Comparison of ENCODE assay signal across 8 cellular contexts in the genomic region with DNA sequence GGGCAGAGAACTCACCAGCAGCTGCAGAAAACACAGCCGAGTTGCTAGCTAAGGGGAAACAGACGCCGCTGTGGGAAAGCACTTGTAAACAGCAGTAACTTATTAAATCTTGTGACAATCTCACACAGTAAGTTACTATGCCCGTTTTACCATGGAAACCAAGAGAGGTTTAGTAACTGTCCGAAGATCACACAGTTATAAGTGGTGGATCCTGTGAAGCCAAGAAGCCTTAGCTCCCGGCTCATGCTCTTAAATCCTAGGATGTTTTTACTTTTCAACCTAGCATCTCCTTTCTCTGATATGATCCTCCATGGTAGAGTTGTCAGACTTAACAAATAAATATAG.
DNase-seq lines count a peak whose midpoint lies in the region; ATAC-seq and TF ChIP-seq lines count a peak whose summit lies in the region.
"Had no signal": no experiment of that assay in that cellular context is flagged by ENCODE, and none has a peak within 500 bp of the region (broad histone marks: within the 10 kb centered on the region; RNA-seq: fewer than 3 reads in every experiment).

No MANE protein-coding gene starts in this region.

- DNase-seq in HL-60 (ENCODE audit: low read depth in 1 of 2, low spot score in 1 of 2), result no peak
- no peak for DNase-seq in adipocyte (ENCODE audit: low read depth)
- no peak for DNase-seq in stimulated activated effector memory CD8-positive, alpha-beta T cell treated with anti-CD3 and anti-CD28 coated beads, Interleukin-12 subunit alpha, Interleukin-12 subunit beta, amount 100 ng/mL, for 72 hours (ENCODE audit: low spot score in 2 of 2)
- no peak for DNase-seq in NCI-H774 (lab: John Stamatoyannopoulos, UW)
- no peak for DNase-seq in substantia nigra (lab: John Stamatoyannopoulos, UW)
- DNase-seq: NCI-H187 treated with DMSO at 0.1 percent for 48 hours had no signal

- H3K9ac ChIP-seq in adipocyte (ENCODE audit: low read length), result no peak overlapping the region
- H3K9ac ChIP-seq in iPS-18a (ENCODE audit: low read length), result no peak overlapping the region

- no peaks in the 10 kb centered on the region for H3K36me3 Mint-ChIP-seq in stimulated activated effector memory CD8-positive, alpha-beta T cell treated with anti-CD3 and anti-CD28 coated beads, Interleukin-12 subunit alpha, Interleukin-12 subunit beta, amount 100 ng/mL, for 72 hours

- H3K36me3 ChIP-seq in adipocyte (ENCODE audit: control insufficient read depth, insufficient read depth, low read length, severe bottlenecking), result no peaks in the 10 kb centered on the region
- H3K36me3 ChIP-seq in iPS-18a (ENCODE audit: control insufficient read depth, low read depth, low read length), result no peaks in the 10 kb centered on the region

- peaks cover 29% of the 10 kb centered on the region for H3K4me1 ChIP-seq in adipocyte (ENCODE audit: control insufficient read depth, insufficient read depth, low read length)
- peaks cover 13% of the 10 kb centered on the region for H3K4me1 ChIP-seq in iPS-18a (ENCODE audit: control insufficient read depth, low read depth, low read length)

- TF ChIP-seq CTCF in HL-60 (IDR thresholded peaks at IDR 0.05; ENCODE audit: insufficient read depth, low read length), result no peak

- H3K9me3 Mint-ChIP-seq in stimulated activated effector memory CD8-positive, alpha-beta T cell treated with anti-CD3 and anti-CD28 coated beads, Interleukin-12 subunit alpha, Interleukin-12 subunit beta, amount 100 ng/mL, for 72 hours, result no peaks in the 10 kb centered on the region

- H3K27ac Mint-ChIP-seq in stimulated activated effector memory CD8-positive, alpha-beta T cell treated with anti-CD3 and anti-CD28 coated beads, Interleukin-12 subunit alpha, Interleukin-12 subunit beta, amount 100 ng/mL, for 72 hours, result no peak overlapping the region

- peak overlapping the region; percentile 50 for H3K4me3 Mint-ChIP-seq in stimulated activated effector memory CD8-positive, alpha-beta T cell treated with anti-CD3 and anti-CD28 coated beads, Interleukin-12 subunit alpha, Interleukin-12 subunit beta, amount 100 ng/mL, for 72 hours

- peaks cover 36% of the 10 kb centered on the region for H3K27me3 ChIP-seq in HL-60 (ENCODE audit: insufficient read depth, poor library complexity, severe bottlenecking)
- H3K27me3 ChIP-seq in adipocyte (replicated peaks; ENCODE audit: control insufficient read depth, insufficient read depth, low read length), result peaks cover 52% of the 10 kb centered on the region
- H3K27me3 ChIP-seq in iPS-18a (ENCODE audit: control insufficient read depth, insufficient read depth, low read length), result peaks cover 41% of the 10 kb centered on the region

- H3K9me3 ChIP-seq in adipocyte (ENCODE audit: control insufficient read depth, low read length), result no peaks in the 10 kb centered on the region
- no peaks in the 10 kb centered on the region for H3K9me3 ChIP-seq in iPS-18a (ENCODE audit: control insufficient read depth, low read depth, low read length)

- peak overlapping the region; percentile 48; the same call in 1 of the 2 replicates for H3K4me3 ChIP-seq in HL-60 (replicated peaks; ENCODE audit: insufficient read depth, low read length)
- peak overlapping the region; percentile 74 for H3K4me3 ChIP-seq in adipocyte (ENCODE audit: low read length)
- peak overlapping the region; percentile 71 for H3K4me3 ChIP-seq in iPS-18a (ENCODE audit: low read length)

- no peak overlapping the region for H3K27ac ChIP-seq in HL-60 (replicated peaks)
- no peak overlapping the region for H3K27ac ChIP-seq in iPS-18a (ENCODE audit: low read length)
- no peak overlapping the region for H3K27ac ChIP-seq in substantia nigra (ENCODE audit: low read depth, low read length, poor library complexity, severe bottlenecking)

- peaks cover 8% of the 10 kb centered on the region for H3K4me1 Mint-ChIP-seq in stimulated activated effector memory CD8-positive, alpha-beta T cell treated with anti-CD3 and anti-CD28 coated beads, Interleukin-12 subunit alpha, Interleukin-12 subunit beta, amount 100 ng/mL, for 72 hours

- ATAC-seq in stimulated activated effector memory CD8-positive, alpha-beta T cell treated with anti-CD3 and anti-CD28 coated beads, Interleukin-12 subunit alpha, Interleukin-12 subunit beta, amount 100 ng/mL, for 72 hours, result no peak
- ATAC-seq in GM18873 (IDR thresholded peaks at IDR 0.05; ENCODE audit: low FRiP score, unreplicated experiment), result no peak
